ENCODE assay signal across 25 cellular contexts in genomic region chr9:136218673-136219072, GRCh38. TPM values are rescaled to one million over a fixed set of nuclear protein-coding genes. Genes with fewer than 3 reads are reported as not detected.
DNase-seq lines count a peak whose midpoint lies in the region; ATAC-seq, FAIRE-seq and TF ChIP-seq lines count a peak whose summit lies in the region.
"Had no signal": no experiment of that assay in that cellular context is flagged by ENCODE, and none has a peak within 500 bp of the region (broad histone marks: within the 10 kb centered on the region; RNA-seq: fewer than 3 reads in every experiment).

No MANE protein-coding gene starts in this region.

- H3K27ac ChIP-seq in Panc1 (ENCODE audit: low read length) (no peak overlapping the region), foreskin keratinocyte (no peak overlapping the region), kidney (ENCODE audit: low read depth in 2 of 2, low read length in 2 of 2) (no peak overlapping the region)
- H3K27ac ChIP-seq: 22Rv1, GM23248 had no signal

- no peak for ATAC-seq in Right ventricle myocardium inferior
- ATAC-seq in Right ventricle myocardium superior (ENCODE audit: poor library complexity) = no peak
- ATAC-seq in Panc1 = peak; percentile 36; the same call in 1 of the 2 replicates
- ATAC-seq in foreskin keratinocyte = no peak
- ATAC-seq in HG03097 (IDR thresholded peaks at IDR 0.05; ENCODE audit: low FRiP score, unreplicated experiment) = no peak

- H3K36me3 ChIP-seq in Panc1 (ENCODE audit: control insufficient read depth, insufficient read depth, low read length) (0 out of 2 replicates have a peak, but pooled peaks cover 2% of the 10 kb centered on the region), kidney (ENCODE audit: control insufficient read depth in 1 of 2, insufficient read depth in 2 of 2, low read length in 2 of 2) (peaks cover 11 to 14% of the 10 kb centered on the region in 2 donors)

- intact Hi-C loops in Right ventricle myocardium inferior (cut with DNase I) (no loop called here), Right ventricle myocardium superior (cut with DNase I) (no loop called here), Panc1 (cut with micrococcal nuclease; ENCODE audit: unreplicated experiment) (no loop called here), kidney (cut with DNase I) (no loop called here)

- TF ChIP-seq CTCF in Panc1 (IDR thresholded peaks at IDR 0.05) = no peak
- peak; percentile 16 for TF ChIP-seq CTCF in foreskin keratinocyte (conservative IDR thresholded peaks at IDR 0.05)
- no peak for TF ChIP-seq CTCF in kidney (IDR thresholded peaks at IDR 0.05; ENCODE audit: borderline replicate concordance, extremely low read depth, insufficient read depth)

- H3K4me1 ChIP-seq in Panc1 (ENCODE audit: control insufficient read depth, insufficient read depth, low read length) (no peaks in the 10 kb centered on the region), foreskin keratinocyte (peaks cover 15% of the 10 kb centered on the region), kidney (ENCODE audit: control insufficient read depth in 1 of 2, insufficient read depth in 1 of 2, low read depth in 1 of 2, low read length in 2 of 2) (no peaks in the 10 kb centered on the region)

- CTCF ChIA-PET in Panc1 (lab: Charles Lee) = interaction anchor here (0.5 kb wide), 1 partner anchor 86 kb away, joined by 6 read pairs; no protein-coding TSS in a partner anchor

- no TSS peak for BruUV-seq in Panc1 (replicated peaks; lab: Mats Ljungman, UMichigan)

- no peaks in the 10 kb centered on the region; the same call in 1 of the 2 replicates for H3K9me3 ChIP-seq in Panc1 (ENCODE audit: control insufficient read depth, insufficient read depth, low read depth, low read length)
- H3K9me3 ChIP-seq in kidney (ENCODE audit: control insufficient read depth in 1 of 2, low read length in 2 of 2) = no peaks in the 10 kb centered on the region
- H3K9me3 ChIP-seq: BE2C had no signal

- H3K27me3 ChIP-seq in Panc1 (ENCODE audit: control insufficient read depth, insufficient read depth, low read length) = no peaks in the 10 kb centered on the region
- H3K27me3 ChIP-seq in foreskin keratinocyte = no peaks in the 10 kb centered on the region
- H3K27me3 ChIP-seq: BE2C had no signal

- no peak for FAIRE-seq in kidney (lab: Jason Lieb, UNC)
- FAIRE-seq: G401.6, RCC 7860 had no signal

- POLR2A ChIA-PET in Panc1 (lab: Charles Lee) = no interaction called here

- no peak overlapping the region for H3K4me3 ChIP-seq in Panc1 (ENCODE audit: low read depth in 2 of 2, low read length in 2 of 2)
- no peak overlapping the region for H3K4me3 ChIP-seq in kidney (ENCODE audit: low read length in 2 of 2)
- H3K4me3 ChIP-seq: GM23248 had no signal

- H3K9ac ChIP-seq in kidney (ENCODE audit: low read length in 2 of 2) = no peak overlapping the region
- H3K9ac ChIP-seq: GM23248 had no signal

- DNase-seq in Right ventricle myocardium inferior (ENCODE audit: missing footprints) (peak; percentile 26), Right ventricle myocardium superior (no peak), Panc1 (ENCODE audit: low read depth, low spot score) (no peak), foreskin keratinocyte (no peak), retina (no peak), kidney (no peak)
- DNase-seq: ACHN; BE2C; CD4-positive, CD25-positive, alpha-beta regulatory T cell; GM23248; Kasumi-1; NCI-H1092 treated with DMSO at 0.1 percent for 48 hours; NCI-H1436; NCI-H187; NCI-H2081 treated with DMSO at 0.1 percent for 48 hours; NCI-H226; NCI-H510A; NCI-H69 had no signal

- in situ Hi-C loops in Panc1 (cut with HindIII; ENCODE audit: low pct_unique_long_range_greater_than_20kb, low sequenced_read_pairs) = no loop called here

RNA-seq across cellular contexts. Expression of gene LHX3, which starts 13.7 kb away (rescaled TPM):
- total RNA-seq in Right ventricle myocardium inferior = not detected
- not detected for total RNA-seq in Right ventricle myocardium superior
- 0.13 TPM for total RNA-seq in Panc1 (2021; ENCODE audit: unreplicated experiment)
- polyA plus RNA-seq in Panc1 (2012; ENCODE audit: insufficient read length) = 0.08 TPM
- total RNA-seq in foreskin keratinocyte = not detected in 2 replicates
- polyA plus RNA-seq in foreskin keratinocyte = not detected in 2 replicates
- not detected for total RNA-seq in kidney
- polyA plus RNA-seq in kidney (ENCODE audit: insufficient read depth, low read depth, low replicate concordance) = not detected
- total RNA-seq: CD4-positive, CD25-positive, alpha-beta regulatory T cell; GM23248; HT-29; M059J; SK-MEL-5 had no signal
- polyA plus RNA-seq: CD4-positive, CD25-positive, alpha-beta regulatory T cell; GM23248 had no signal

RNA-seq across cellular contexts. Expression of gene QSOX2, which starts 26.9 kb away (rescaled TPM):
- total RNA-seq in Right ventricle myocardium inferior (8.3 TPM), Right ventricle myocardium superior (7.7 TPM), Panc1 (2021; ENCODE audit: unreplicated experiment) (40.0 TPM), foreskin keratinocyte (11.9 and 13.6 TPM in 2 replicates), kidney (10.1 TPM)
- 36.8 TPM for polyA plus RNA-seq in Panc1 (2012; ENCODE audit: insufficient read length)
- polyA plus RNA-seq in foreskin keratinocyte (6.4 and 7.0 TPM in 2 replicates), kidney (ENCODE audit: insufficient read depth, low read depth, low replicate concordance) (4.0 TPM)
